In genomic region chr19:2962018-2962670, GRCh38 we compare ENCODE assay signal across 8 cellular contexts. TPM values are rescaled to one million over a fixed set of nuclear protein-coding genes. Genes with fewer than 3 reads are reported as not detected.
A peak's percentile ranks its signal among the peaks of the same experiment; 100 is the strongest.
DNase-seq lines count a peak whose midpoint lies in the region; ATAC-seq and TF ChIP-seq lines count a peak whose summit lies in the region.

No MANE protein-coding gene starts in this region.

- H3K36me3 Mint-ChIP-seq in CD4-positive, CD25-positive, alpha-beta regulatory T cell: peaks cover 4% of the 10 kb centered on the region

- intact Hi-C loops in aorta (cut with DNase I): loop anchor here (2.0 to 5.0 kb wide), 2 partner anchors 143 to 145 kb away; no protein-coding TSS in a partner anchor

- H3K9me3 ChIP-seq in CD4-positive, CD25-positive, alpha-beta regulatory T cell (ENCODE audit: control insufficient read depth in 2 of 2, low read length in 2 of 2): no peaks in the 10 kb centered on the region
- H3K9me3 ChIP-seq in HEK293 (ENCODE audit: control insufficient read depth, insufficient read depth, low read depth, low read length): no peaks in the 10 kb centered on the region
- H3K9me3 ChIP-seq in aorta (ENCODE audit: control insufficient read depth, low read length): no peaks in the 10 kb centered on the region

- peak; percentile 58 to 60 for ATAC-seq in CD4-positive, CD25-positive, alpha-beta regulatory T cell (ENCODE audit: low read depth in 2 of 2)
- ATAC-seq in aorta (ENCODE audit: low FRiP score) (peak; percentile 91), HG03460 (IDR thresholded peaks at IDR 0.05; ENCODE audit: unreplicated experiment) (no peak)

- H3K27me3 ChIP-seq in CD4-positive, CD25-positive, alpha-beta regulatory T cell (ENCODE audit: control insufficient read depth, insufficient read depth, low read length): no peaks in the 10 kb centered on the region
- H3K27me3 ChIP-seq in aorta (ENCODE audit: control insufficient read depth in 1 of 2, insufficient read depth in 2 of 2, low read length in 1 of 2): no peaks in the 10 kb centered on the region

- peaks cover 0 to 5% (median 4%) of the 10 kb centered on the region in 4 donors for H3K4me1 Mint-ChIP-seq in CD4-positive, CD25-positive, alpha-beta regulatory T cell

- peak; percentile 30 to 85 (median 75) for DNase-seq in CD4-positive, CD25-positive, alpha-beta regulatory T cell
- DNase-seq in NCI-H510A treated with DMSO at 0.1 percent for 48 hours (lab: John Stamatoyannopoulos, UW) (peak; percentile 57), epithelial cell of esophagus (ENCODE audit: low read depth) (peak; percentile 81), mucosa of gallbladder (ENCODE audit: low spot score) (peak; percentile 72), aorta (no peak)
- DNase-seq in activated CD4-positive, alpha-beta T cell treated with anti-CD3 and anti-CD28 coated beads, Interleukin-2, amount 50 U/mL, for 4 hours: peak; percentile 21 to 24

- H3K27ac ChIP-seq in CD4-positive, CD25-positive, alpha-beta regulatory T cell (ENCODE audit: insufficient read depth, low read length, poor library complexity, severe bottlenecking): no peak overlapping the region
- no peak overlapping the region for H3K27ac ChIP-seq in HEK293 (ENCODE audit: extremely low read depth, low read depth, low read length)
- no peak overlapping the region for H3K27ac ChIP-seq in aorta (ENCODE audit: low read depth in 1 of 2, low read length in 2 of 2)

- H3K4me3 ChIP-seq in CD4-positive, CD25-positive, alpha-beta regulatory T cell (ENCODE audit: low read depth, low read length): no peak overlapping the region
- H3K4me3 ChIP-seq in HEK293 (ENCODE audit: low read depth, low read length) (no peak overlapping the region), epithelial cell of esophagus (ENCODE audit: low read length) (no peak overlapping the region), aorta (ENCODE audit: low read length in 2 of 2) (no peak overlapping the region)

- H3K4me1 ChIP-seq in CD4-positive, CD25-positive, alpha-beta regulatory T cell (ENCODE audit: control insufficient read depth, insufficient read depth, low read length, poor library complexity, severe bottlenecking): no peaks in the 10 kb centered on the region
- H3K4me1 ChIP-seq in HEK293 (ENCODE audit: control insufficient read depth, insufficient read depth, low read length): no peaks in the 10 kb centered on the region
- H3K4me1 ChIP-seq in aorta (ENCODE audit: control insufficient read depth in 1 of 2, insufficient read depth in 2 of 2, low read length in 2 of 2): no peaks in the 10 kb centered on the region

- no peaks in the 10 kb centered on the region for H3K9me3 Mint-ChIP-seq in CD4-positive, CD25-positive, alpha-beta regulatory T cell

- H3K36me3 ChIP-seq in CD4-positive, CD25-positive, alpha-beta regulatory T cell (ENCODE audit: control insufficient read depth, insufficient read depth, low read length): no peaks in the 10 kb centered on the region
- no peaks in the 10 kb centered on the region for H3K36me3 ChIP-seq in HEK293 (ENCODE audit: control insufficient read depth in 2 of 2, insufficient read depth in 1 of 2, low read length in 2 of 2)
- H3K36me3 ChIP-seq in aorta (ENCODE audit: control insufficient read depth in 1 of 2, insufficient read depth in 2 of 2, low read length in 1 of 2): no peaks in the 10 kb centered on the region

- H3K27me3 Mint-ChIP-seq in CD4-positive, CD25-positive, alpha-beta regulatory T cell: no peaks in the 10 kb centered on the region

- WGBS in aorta, 2 donors: 39 to 40% methylated on average over 17 of the region's 17 CpGs

- CTCF ChIA-PET in HEK293 (lab: Yijun Ruan, JAX): interaction anchor here (0.6 to 2.5 kb wide), 25 partner anchors 10 to 467 kb away, joined by 3 to 19 read pairs (median 4); partner anchors contain the start of gene GNA15

- POLR2A ChIA-PET in HEK293 (lab: Yijun Ruan, JAX): interaction anchor here (0.5 to 1.1 kb wide), 3 partner anchors 12 to 432 kb away, joined by 3 to 4 read pairs (median 4); no protein-coding TSS in a partner anchor

- TF ChIP-seq CTCF in HEK293 (tag by site-specific recombination; IDR thresholded peaks at IDR 0.05): peak; percentile 75
- peak; percentile 65 for TF ChIP-seq CTCF in epithelial cell of esophagus (IDR thresholded peaks at IDR 0.05; ENCODE audit: insufficient read depth, low read depth, low read length, missing control alignments)

- peak overlapping the region in 2 of 4 donors; percentile 1 to 20 for H3K4me3 Mint-ChIP-seq in CD4-positive, CD25-positive, alpha-beta regulatory T cell

- peak overlapping the region; percentile 80 to 90 (median 87) for H3K27ac Mint-ChIP-seq in CD4-positive, CD25-positive, alpha-beta regulatory T cell

TF ChIP-seq in HEK293, 187 proteins besides CTCF, POLR2A, EP300 and RAD21 (continues in another document):
- TF ChIP-seq, protein P1, sequence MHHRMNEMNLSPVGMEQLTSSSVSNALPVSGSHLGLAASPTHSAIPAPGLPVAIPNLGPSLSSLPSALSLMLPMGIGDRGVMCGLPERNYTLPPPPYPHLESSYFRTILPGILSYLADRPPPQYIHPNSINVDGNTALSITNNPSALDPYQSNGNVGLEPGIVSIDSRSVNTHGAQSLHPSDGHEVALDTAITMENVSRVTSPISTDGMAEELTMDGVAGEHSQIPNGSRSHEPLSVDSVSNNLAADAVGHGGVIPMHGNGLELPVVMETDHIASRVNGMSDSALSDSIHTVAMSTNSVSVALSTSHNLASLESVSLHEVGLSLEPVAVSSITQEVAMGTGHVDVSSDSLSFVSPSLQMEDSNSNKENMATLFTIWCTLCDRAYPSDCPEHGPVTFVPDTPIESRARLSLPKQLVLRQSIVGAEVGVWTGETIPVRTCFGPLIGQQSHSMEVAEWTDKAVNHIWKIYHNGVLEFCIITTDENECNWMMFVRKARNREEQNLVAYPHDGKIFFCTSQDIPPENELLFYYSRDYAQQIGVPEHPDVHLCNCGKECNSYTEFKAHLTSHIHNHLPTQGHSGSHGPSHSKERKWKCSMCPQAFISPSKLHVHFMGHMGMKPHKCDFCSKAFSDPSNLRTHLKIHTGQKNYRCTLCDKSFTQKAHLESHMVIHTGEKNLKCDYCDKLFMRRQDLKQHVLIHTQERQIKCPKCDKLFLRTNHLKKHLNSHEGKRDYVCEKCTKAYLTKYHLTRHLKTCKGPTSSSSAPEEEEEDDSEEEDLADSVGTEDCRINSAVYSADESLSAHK (tag by site-specific recombination; IDR thresholded peaks at IDR 0.05): peak; percentile 32; the same call in 1 of the 2 replicates
- TF ChIP-seq GLI4 (tag by site-specific recombination; IDR thresholded peaks at IDR 0.05): no peak
- peak; percentile 24; the same call in 1 of the 2 replicates for TF ChIP-seq ZNF623 (tag by site-specific recombination; IDR thresholded peaks at IDR 0.05)
- TF ChIP-seq ZNF391 (tag by site-specific recombination; IDR thresholded peaks at IDR 0.05; ENCODE audit: borderline replicate concordance, low read depth): no peak
- TF ChIP-seq, protein P2, sequence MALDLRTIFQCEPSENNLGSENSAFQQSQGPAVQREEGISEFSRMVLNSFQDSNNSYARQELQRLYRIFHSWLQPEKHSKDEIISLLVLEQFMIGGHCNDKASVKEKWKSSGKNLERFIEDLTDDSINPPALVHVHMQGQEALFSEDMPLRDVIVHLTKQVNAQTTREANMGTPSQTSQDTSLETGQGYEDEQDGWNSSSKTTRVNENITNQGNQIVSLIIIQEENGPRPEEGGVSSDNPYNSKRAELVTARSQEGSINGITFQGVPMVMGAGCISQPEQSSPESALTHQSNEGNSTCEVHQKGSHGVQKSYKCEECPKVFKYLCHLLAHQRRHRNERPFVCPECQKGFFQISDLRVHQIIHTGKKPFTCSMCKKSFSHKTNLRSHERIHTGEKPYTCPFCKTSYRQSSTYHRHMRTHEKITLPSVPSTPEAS (tag by site-specific recombination; IDR thresholded peaks at IDR 0.05): peak; percentile 56; the same call in 1 of the 2 replicates
- no peak; the same call in 1 of the 2 replicates for TF ChIP-seq ZNF449 (tag by site-specific recombination; IDR thresholded peaks at IDR 0.05)
- TF ChIP-seq ZNF660 (tag by site-specific recombination; IDR thresholded peaks at IDR 0.05): peak; percentile 92
- TF ChIP-seq ZNF664 (tag by site-specific recombination; IDR thresholded peaks at IDR 0.05): 0 out of 2 replicates have a peak, but pooled peaks have one; percentile 10
- no peak for TF ChIP-seq ZNF292 (tag by site-specific recombination; IDR thresholded peaks at IDR 0.05; ENCODE audit: borderline replicate concordance, low read depth)
- no peak for TF ChIP-seq MZF1 (tag by site-specific recombination; IDR thresholded peaks at IDR 0.05; ENCODE audit: borderline replicate concordance)
- TF ChIP-seq ZNF394 (tag by site-specific recombination; IDR thresholded peaks at IDR 0.05; ENCODE audit: borderline replicate concordance): peak; percentile 48; the same call in 1 of the 2 replicates
- peak; percentile 77 for TF ChIP-seq ZEB2 (tag by site-specific recombination; IDR thresholded peaks at IDR 0.05)

RNA-seq across cellular contexts. Expression of gene TLE6, which starts 15.2 kb away (rescaled TPM):
- total RNA-seq in CD4-positive, CD25-positive, alpha-beta regulatory T cell: not detected
- not detected for polyA plus RNA-seq in CD4-positive, CD25-positive, alpha-beta regulatory T cell
- 0.63 TPM for total RNA-seq in mucosa of gallbladder
- total RNA-seq in aorta: 1 to 10 TPM in 1 of 2 donors, under 1 TPM in 1; 0.65 to 3.5 TPM
- 10 to 100 TPM in 1 of 2 donors, 1 to 10 TPM in 1; 4.0 to 12.0 TPM for polyA plus RNA-seq in aorta

RNA-seq across cellular contexts. Expression of gene ZNF77, which starts 17.4 kb away (rescaled TPM):
- 2.4 TPM for total RNA-seq in CD4-positive, CD25-positive, alpha-beta regulatory T cell
- 1 to 10 TPM in 3 of 4 donors, under 1 TPM in 1; 0.48 to 3.0 (median 2.3) TPM for polyA plus RNA-seq in CD4-positive, CD25-positive, alpha-beta regulatory T cell
- total RNA-seq in mucosa of gallbladder (2.8 TPM), aorta (1 to 10 TPM; 4.1 to 4.5 TPM)
- polyA plus RNA-seq in aorta: 1 to 10 TPM; 1.3 to 3.1 TPM

Comparison
In these comparisons a context has a peak if more than half of its experiments do, and no peak if none do; other contexts are left out.
1. DNase-seq: peak in CD4-positive, CD25-positive, alpha-beta regulatory T cell (3 of 3), NCI-H510A treated with DMSO at 0.1 percent for 48 hours (single experiment), activated CD4-positive, alpha-beta T cell treated with anti-CD3 and anti-CD28 coated beads, Interleukin-2, amount 50 U/mL, for 4 hours (2 of 2), epithelial cell of esophagus (single experiment) and mucosa of gallbladder (single experiment); none in aorta (0 of 2).